In genomic region chr11:68120212-68121066, GRCh38 we compare ENCODE assay signal across 7 cellular contexts. TPM values are rescaled to one million over a fixed set of nuclear protein-coding genes. Genes with fewer than 3 reads are reported as not detected.
DNase-seq lines count a peak whose midpoint lies in the region; ATAC-seq and TF ChIP-seq lines count a peak whose summit lies in the region.

No MANE protein-coding gene starts in this region.

- H3K9me3 Mint-ChIP-seq in HFFc6: no peaks in the 10 kb centered on the region
- H3K9me3 Mint-ChIP-seq in activated T-cell treated with anti-CD3 and anti-CD28 coated beads, Interleukin-2, amount 50 U/mL, for 4 hours: no peaks in the 10 kb centered on the region

- peak overlapping the region; percentile 66 to 77 (median 66) for H3K4me3 ChIP-seq in fibroblast of lung (replicated peaks in 1 of 4; ENCODE audit: control extremely low read depth in 1 of 4, insufficient read depth in 1 of 4, low read depth in 3 of 4, low read length in 4 of 4)
- peak overlapping the region in 2 of 3 donors; percentile 57 to 64 for H3K4me3 ChIP-seq in thyroid gland (replicated peaks in 1 of 3)

- H3K4me1 ChIP-seq in fibroblast of lung (ENCODE audit: control insufficient read depth, extremely low read depth, insufficient read depth, low read length) (peaks cover 6% of the 10 kb centered on the region), thyroid gland (peaks cover 46 to 50% of the 10 kb centered on the region in 2 donors)

- peaks cover 33% of the 10 kb centered on the region for H3K4me1 Mint-ChIP-seq in HFFc6 (ENCODE audit: low read depth)
- peaks cover 7% of the 10 kb centered on the region for H3K4me1 Mint-ChIP-seq in activated T-cell treated with anti-CD3 and anti-CD28 coated beads, Interleukin-2, amount 50 U/mL, for 4 hours (ENCODE audit: low read depth)

- peak; percentile 75 for DNase-seq in GM13977 (ENCODE audit: low spot score)
- DNase-seq in HFFc6: no peak
- DNase-seq in NCI-H2227 treated with DMSO at 0.1 percent for 48 hours (lab: John Stamatoyannopoulos, UW): peak; percentile 38
- DNase-seq in activated T-cell treated with anti-CD3 and anti-CD28 coated beads, Interleukin-2, amount 50 U/mL, for 4 hours: peak; percentile 21
- DNase-seq in fibroblast of lung (ENCODE audit: low read depth in 2 of 2): peak; percentile 18 to 43
- peak; percentile 53 for DNase-seq in myocyte (ENCODE audit: low read depth)
- peak; percentile 71 to 73 for DNase-seq in thyroid gland

- peak; percentile 17 to 36 for ATAC-seq in activated T-cell treated with anti-CD3 and anti-CD28 coated beads, Interleukin-2, amount 50 U/mL, for 4 hours

- WGBS in thyroid gland, 2 donors: 3 to 5% methylated on average over 20 to 32 of the region's 75 CpGs

- H3K36me3 ChIP-seq in fibroblast of lung (ENCODE audit: control insufficient read depth, insufficient read depth, low read length) (no peaks in the 10 kb centered on the region), thyroid gland (no peaks in the 10 kb centered on the region)

- H3K9me3 ChIP-seq in fibroblast of lung (ENCODE audit: control insufficient read depth, insufficient read depth, low read depth, low read length) (no peaks in the 10 kb centered on the region), thyroid gland (no peaks in the 10 kb centered on the region)

- H3K27me3 ChIP-seq in fibroblast of lung (ENCODE audit: control insufficient read depth, insufficient read depth, low read length) (no peaks in the 10 kb centered on the region), thyroid gland (no peaks in the 10 kb centered on the region)

- H3K79me2 ChIP-seq in fibroblast of lung (ENCODE audit: control insufficient read depth, insufficient read depth, low read length): peaks cover 2% of the 10 kb centered on the region

- no peak for TF ChIP-seq POLR2A in thyroid gland (IDR thresholded peaks at IDR 0.05)

- peak overlapping the region; percentile 83 for H2AFZ ChIP-seq in fibroblast of lung (ENCODE audit: low read length)

- no peaks in the 10 kb centered on the region for H4K20me1 ChIP-seq in fibroblast of lung (ENCODE audit: control insufficient read depth, extremely low read depth, insufficient read depth, low read length)

- H3K27ac Mint-ChIP-seq in HFFc6: peak overlapping the region; percentile 77

- TF ChIP-seq CTCF in GM13977 (IDR thresholded peaks at IDR 0.05; ENCODE audit: extremely low read depth, insufficient read depth, missing control alignments): no peak
- TF ChIP-seq CTCF in HFFc6 (IDR thresholded peaks at IDR 0.05): no peak
- no peak for TF ChIP-seq CTCF in fibroblast of lung (conservative IDR thresholded peaks at IDR 0.05 in 1 of 2, IDR thresholded peaks at IDR 0.05 in 1 of 2; ENCODE audit: low read depth in 1 of 2, low read length in 2 of 2)
- TF ChIP-seq CTCF in thyroid gland (IDR thresholded peaks at IDR 0.05): no peak

- H3K4me3 Mint-ChIP-seq in HFFc6: peak overlapping the region; percentile 87
- peak overlapping the region; percentile 73 for H3K4me3 Mint-ChIP-seq in activated T-cell treated with anti-CD3 and anti-CD28 coated beads, Interleukin-2, amount 50 U/mL, for 4 hours

- H3K27ac ChIP-seq in fibroblast of lung (ENCODE audit: insufficient read depth, low read length) (peak overlapping the region; percentile 45), thyroid gland (peak overlapping the region; percentile 77 to 97 (median 84))

- in situ Hi-C loops in GM13977 (cut with MboI; ENCODE audit: low pct_unique_long_range_greater_than_20kb, low sequenced_read_pairs, unreplicated experiment): no loop called here

- H3K4me2 ChIP-seq in fibroblast of lung (ENCODE audit: extremely low read depth, insufficient read depth, low read length): peak overlapping the region; percentile 61

- peak overlapping the region; percentile 70 for H3K9ac ChIP-seq in fibroblast of lung (ENCODE audit: insufficient read depth, low read length)

- H3K27me3 Mint-ChIP-seq in HFFc6 (ENCODE audit: insufficient read depth): no peaks in the 10 kb centered on the region; the same call in 1 of the 2 replicates
- no peaks in the 10 kb centered on the region for H3K27me3 Mint-ChIP-seq in activated T-cell treated with anti-CD3 and anti-CD28 coated beads, Interleukin-2, amount 50 U/mL, for 4 hours (ENCODE audit: low read depth)

- peaks cover 5% of the 10 kb centered on the region; the same call in 1 of the 2 replicates for H3K36me3 Mint-ChIP-seq in HFFc6 (ENCODE audit: low read depth)
- H3K36me3 Mint-ChIP-seq in activated T-cell treated with anti-CD3 and anti-CD28 coated beads, Interleukin-2, amount 50 U/mL, for 4 hours (ENCODE audit: insufficient read depth): no peaks in the 10 kb centered on the region

- intact Hi-C loops in thyroid gland (cut with DNase I): loop anchor here (5.0 kb wide), 1 partner anchor 78 kb away; no protein-coding TSS in a partner anchor

RNA-seq across cellular contexts. Expression of gene CHKA, which starts 0.7 kb away (rescaled TPM):
- total RNA-seq in HFFc6 (2021; fragmentation: NEBNext Ultra II Directional; extraction: Animal tissue kit (Norgen Biotek cat#: 25700)): 1 to 10 TPM; 6.8 to 9.2 (median 7.8) TPM
- 10 to 100 TPM; 15.1 to 20.2 (median 18.9) TPM for total RNA-seq in activated T-cell treated with anti-CD3 and anti-CD28 coated beads, Interleukin-2, amount 50 U/mL, for 4 hours
- 8.0 and 8.4 TPM in 2 replicates for total RNA-seq in fibroblast of lung
- 7.2 and 7.4 TPM in 2 replicates for polyA plus RNA-seq in fibroblast of lung
- 4.8 and 5.8 TPM in 2 replicates for polyA plus RNA-seq in fibroblast of lung (2012)
- polyA minus RNA-seq in fibroblast of lung (ENCODE audit: low replicate concordance): 5.4 and 9.0 TPM in 2 replicates
- 12.0 and 15.3 TPM in 2 replicates for total RNA-seq in myocyte
- 16.8 TPM for polyA plus RNA-seq in myocyte (2012)
- 100 to 1,000 TPM in 1 of 4 donors, 10 to 100 TPM in 3; 86.8 to 106 (median 93.1) TPM for total RNA-seq in thyroid gland
